Comparison of ENCODE assay signal across 27 cellular contexts in genomic region chr5:165882099-165882498, GRCh38.
"Had no signal": no experiment of that assay in that cellular context is flagged by ENCODE, and none has a peak within 500 bp of the region (broad histone marks: within the 10 kb centered on the region; RNA-seq: fewer than 3 reads in every experiment).

No MANE protein-coding gene starts in this region.

- FAIRE-seq: urothelium cell line had no signal

- H3K27me3 ChIP-seq: stomach, suprapubic skin, testis, thyroid gland, tibial artery, tibial nerve, transverse colon, upper lobe of left lung, upper lobe of right lung, uterus, vagina had no signal

- H3K4me3 ChIP-seq: stomach, suprapubic skin, testis, thoracic aorta, thyroid gland, tibial artery, tibial nerve, transverse colon, upper lobe of left lung, upper lobe of right lung, uterus, vagina had no signal

- H3K4me1 ChIP-seq: stomach, suprapubic skin, testis, thyroid gland, tibial artery, tibial nerve, transverse colon, upper lobe of left lung, upper lobe of right lung, uterus, vagina had no signal

- H3K27ac ChIP-seq: stomach, suprapubic skin, testis, thoracic aorta, thyroid gland, tibial artery, tibial nerve, transverse colon, upper lobe of left lung, upper lobe of right lung, uterus, vagina had no signal

- H3K36me3 ChIP-seq: stomach, suprapubic skin, thoracic aorta, thyroid gland, tibial artery, tibial nerve, transverse colon, upper lobe of left lung, upper lobe of right lung, uterus, vagina had no signal

- DNase-seq: stimulated activated CD4-positive, alpha-beta T cell treated with anti-CD3 and anti-CD28 coated beads, Interleukin-2, amount 100 ng/mL, for 48 hours; stimulated activated CD4-positive, alpha-beta T cell treated with anti-CD3 and anti-CD28 coated beads, Interleukin-4, amount 100 ng/mL, for 1 hour; stimulated activated CD4-positive, alpha-beta T cell treated with anti-CD3 and anti-CD28 coated beads, Interleukin-4, amount 100 ng/mL, for 24 hours; stimulated activated CD4-positive, alpha-beta T cell treated with anti-CD3 and anti-CD28 coated beads, Interleukin-4, amount 100 ng/mL, for 4 hours; stimulated activated CD8-positive, alpha-beta memory T cell treated with anti-CD3 and anti-CD28 coated beads, Interleukin-4, amount 100 ng/mL, for 48 hours; stimulated activated naive B cell treated with anti-CD40 and anti-IgM and Interleukin-4, amounts not matched to agents 10 μg/mL and 1 μg/mL and 100 μg/mL, for 72 hours; stimulated activated naive CD4-positive, alpha-beta T cell; stimulated activated naive CD4-positive, alpha-beta T cell treated with Interleukin-2 at 50 U/mL for 16 hours; stimulated activated naive CD8-positive, alpha-beta T cell treated with anti-CD3 and anti-CD28 coated beads, Interleukin-15, amount 100 ng/mL, for 72 hours; stimulated activated naive CD8-positive, alpha-beta T cell treated with anti-CD3 and anti-CD28 coated beads, Interleukin-15, Interleukin-2, amounts not matched to agents 100 U/mL and 50 U/mL, for 24 hours; stomach; substantia nigra; testis; thyroid gland; tibial artery; transverse colon; trophoblast cell; upper lobe of left lung; upper lobe of right lung; uterus had no signal

- H3K9me3 ChIP-seq: stomach, testis, thoracic aorta, thyroid gland, tibial artery, tibial nerve, transverse colon, upper lobe of left lung, upper lobe of right lung, uterus, vagina had no signal

- ATAC-seq: stimulated activated effector memory CD8-positive, alpha-beta T cell treated with anti-CD3 and anti-CD28 coated beads, Interleukin-12 subunit alpha, Interleukin-12 subunit beta, amount 100 ng/mL, for 72 hours; stimulated activated memory B cell treated with anti-CD40 and anti-IgM and Interleukin-4, amounts not matched to agents 10 μg/mL and 1 μg/mL and 100 μg/mL, for 72 hours; stimulated activated naive CD8-positive, alpha-beta T cell treated with anti-CD3 and anti-CD28 coated beads, Interleukin-15, amount 100 ng/mL, for 72 hours; stimulated activated naive CD8-positive, alpha-beta T cell treated with anti-CD3 and anti-CD28 coated beads, Interleukin-15, Interleukin-2, amounts not matched to agents 100 U/mL and 50 U/mL, for 24 hours; upper lobe of right lung had no signal
